In genomic region chr9:17462869-17463464, GRCh38 we compare ENCODE assay signal across 8 cellular contexts.
A peak's percentile ranks its signal among the peaks of the same experiment; 100 is the strongest.
DNase-seq lines count a peak whose midpoint lies in the region; ATAC-seq and TF ChIP-seq lines count a peak whose summit lies in the region.

No MANE protein-coding gene starts in this region.

- no peaks in the 10 kb centered on the region for H3K36me3 ChIP-seq in OCI-LY1 (ENCODE audit: insufficient read depth, low read length)

- no peak overlapping the region for H3K4me3 ChIP-seq in OCI-LY1 (ENCODE audit: low read depth, low read length, poor library complexity, severe bottlenecking)

- TF ChIP-seq CTCF in OCI-LY1 (IDR thresholded peaks at IDR 0.05; ENCODE audit: low read length): peak; percentile 69

- no peak overlapping the region for H3K9ac ChIP-seq in OCI-LY1 (ENCODE audit: low read length)

- no peaks in the 10 kb centered on the region for H3K79me2 ChIP-seq in OCI-LY1 (ENCODE audit: insufficient read depth, low read length)

- H3K4me2 ChIP-seq in OCI-LY1 (ENCODE audit: low read length): no peak overlapping the region

- no peaks in the 10 kb centered on the region for H3K27me3 ChIP-seq in OCI-LY1 (ENCODE audit: insufficient read depth, low read length)

- no peaks in the 10 kb centered on the region for H3K4me1 ChIP-seq in OCI-LY1 (ENCODE audit: insufficient read depth, low read length, severe bottlenecking)

- H3F3A ChIP-seq in OCI-LY1 (ENCODE audit: insufficient read depth, low read length): no peaks in the 10 kb centered on the region

- DNase-seq in COR-L47 (lab: John Stamatoyannopoulos, UW) (peak; percentile 63), HT1080 (ENCODE audit: low read depth) (peak; percentile 45), dedifferentiated amniotic fluid mesenchymal stem cell (ENCODE audit: extremely low spot score) (peak; percentile 71), midbrain (lab: John Stamatoyannopoulos, UW) (peak; percentile 71), NK-92 (lab: John Stamatoyannopoulos, UW; ENCODE audit: unreplicated experiment) (no peak)
- no peak for DNase-seq in stimulated activated CD4-positive, alpha-beta T cell treated with anti-CD3 and anti-CD28 coated beads, Interleukin-4, amount 100 ng/mL, for 4 hours

- H3K9me2 ChIP-seq in OCI-LY1 (ENCODE audit: low read depth, low read length): no peaks in the 10 kb centered on the region

- H2AFZ ChIP-seq in OCI-LY1 (ENCODE audit: low read length): no peak overlapping the region

- no peak overlapping the region for H3K27ac ChIP-seq in OCI-LY1 (ENCODE audit: low read depth, low read length, poor library complexity, severe bottlenecking)

- peak; percentile 71 for ATAC-seq in GM18511 (IDR thresholded peaks at IDR 0.05; ENCODE audit: unreplicated experiment)

- H4K20me1 ChIP-seq in OCI-LY1 (ENCODE audit: insufficient read depth, low read length): no peaks in the 10 kb centered on the region

- no peaks in the 10 kb centered on the region for H3K9me3 ChIP-seq in OCI-LY1 (ENCODE audit: low read length)

Comparison
In these comparisons a context has a peak if more than half of its experiments do, and no peak if none do; other contexts are left out.
1. DNase-seq: peak in COR-L47 (single experiment), HT1080 (single experiment), dedifferentiated amniotic fluid mesenchymal stem cell (single experiment) and midbrain (single experiment); none in NK-92 (single experiment) and stimulated activated CD4-positive, alpha-beta T cell treated with anti-CD3 and anti-CD28 coated beads, Interleukin-4, amount 100 ng/mL, for 4 hours (0 of 2).